ENCODE assay signal across 8 cellular contexts in the genomic region with DNA sequence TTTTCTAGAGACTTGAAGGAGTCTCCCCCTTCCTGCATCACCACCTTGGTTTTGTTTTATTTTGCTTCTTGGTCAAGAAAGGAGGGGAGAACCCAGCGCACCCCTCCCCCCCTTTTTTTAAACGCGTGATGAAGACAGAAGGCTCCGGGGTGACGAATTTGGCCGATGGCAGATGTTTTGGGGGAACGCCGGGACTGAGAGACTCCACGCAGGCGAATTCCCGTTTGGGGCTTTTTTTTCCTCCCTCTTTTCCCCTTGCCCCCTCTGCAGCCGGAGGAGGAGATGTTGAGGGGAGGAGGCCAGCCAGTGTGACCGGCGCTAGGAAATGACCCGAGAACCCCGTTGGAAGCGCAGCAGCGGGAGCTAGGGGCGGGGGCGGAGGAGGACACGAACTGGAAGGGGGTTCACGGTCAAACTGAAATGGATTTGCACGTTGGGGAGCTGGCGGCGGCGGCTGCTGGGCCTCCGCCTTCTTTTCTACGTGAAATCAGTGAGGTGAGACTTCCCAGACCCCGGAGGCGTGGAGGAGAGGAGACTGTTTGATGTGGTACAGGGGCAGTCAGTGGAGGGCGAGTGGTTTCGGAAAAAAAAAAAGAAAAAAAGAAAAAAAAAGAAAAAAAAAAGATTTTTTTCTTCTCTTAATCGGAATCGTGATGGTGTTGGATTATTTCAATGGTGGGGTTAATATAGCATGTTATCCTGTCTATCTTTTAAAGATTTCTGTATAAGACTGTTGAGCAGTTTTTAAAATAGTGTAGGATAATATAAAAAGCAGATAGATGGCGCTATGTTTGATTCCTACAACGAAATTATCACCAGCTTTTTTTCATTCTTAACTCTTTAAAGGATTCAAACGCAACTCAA. TPM values are rescaled to one million over a fixed set of nuclear protein-coding genes. Genes with fewer than 3 reads are reported as not detected.
DNase-seq lines count a peak whose midpoint lies in the region; ATAC-seq, FAIRE-seq and TF ChIP-seq lines count a peak whose summit lies in the region.

No MANE protein-coding gene starts in this region.

- H3K27me3 Mint-ChIP-seq in activated naive CD8-positive, alpha-beta T cell, result peaks cover 21% of the 10 kb centered on the region
- peaks cover 22% of the 10 kb centered on the region for H3K27me3 Mint-ChIP-seq in glutamatergic neuron (ENCODE audit: unreplicated experiment)

- no peak for DNase-seq in D721Med (ENCODE audit: insufficient read length, low spot score)
- DNase-seq in HAP-1 (ENCODE audit: low spot score in 2 of 2), result peak; percentile 67 to 77
- peak; percentile 86 for DNase-seq in NCI-H526 treated with DMSO at 0.1 percent for 48 hours (lab: John Stamatoyannopoulos, UW)
- DNase-seq in glutamatergic neuron, result peak; percentile 67
- DNase-seq in neuronal stem cell (ENCODE audit: low spot score), result no peak

- no peaks in the 10 kb centered on the region for H3K27me3 ChIP-seq in HAP-1 (ENCODE audit: low read depth)
- no peaks in the 10 kb centered on the region for H3K27me3 ChIP-seq in neuronal stem cell (ENCODE audit: control insufficient read depth in 3 of 3, insufficient read depth in 3 of 3, low read depth in 1 of 3, low read length in 3 of 3)

- H3K4me1 ChIP-seq in HAP-1 (peaks cover 11% of the 10 kb centered on the region), neuronal stem cell (ENCODE audit: control insufficient read depth in 2 of 2, insufficient read depth in 1 of 2, low read depth in 1 of 2, low read length in 2 of 2) (peaks cover 3 to 13% of the 10 kb centered on the region in 2 donors)

- no peak overlapping the region for H4K91ac ChIP-seq in neuronal stem cell (ENCODE audit: low read depth, low read length, poor library complexity)

- in situ Hi-C loops in HAP-1 (cut with MboI; ENCODE audit: low sequenced_read_pairs), result loop anchor here (25.0 kb wide), 2 partner anchors 634 to 734 kb away; no protein-coding TSS in a partner anchor

- H2BK12ac ChIP-seq in neuronal stem cell (ENCODE audit: low read length), result no peak overlapping the region

- H3K4me3 Mint-ChIP-seq in activated naive CD8-positive, alpha-beta T cell, result peak overlapping the region; percentile 89
- H3K4me3 Mint-ChIP-seq in glutamatergic neuron (ENCODE audit: unreplicated experiment), result peak overlapping the region; percentile 97

- peak overlapping the region; percentile 37 for H3K4me2 ChIP-seq in neuronal stem cell (ENCODE audit: insufficient read depth, low read length, poor library complexity, severe bottlenecking)

- no peaks in the 10 kb centered on the region for H3K9me3 Mint-ChIP-seq in activated naive CD8-positive, alpha-beta T cell (ENCODE audit: low read depth)
- peaks cover 39% of the 10 kb centered on the region for H3K9me3 Mint-ChIP-seq in glutamatergic neuron (ENCODE audit: unreplicated experiment)

- no peak overlapping the region for H3K23ac ChIP-seq in neuronal stem cell (ENCODE audit: low read depth, low read length, poor library complexity)

- H3K36me3 ChIP-seq in HAP-1 (replicated peaks) (peaks cover 8% of the 10 kb centered on the region), neuronal stem cell (replicated peaks in 1 of 2; ENCODE audit: control insufficient read depth in 2 of 2, insufficient read depth in 2 of 2, low read length in 2 of 2) (peaks cover 8 to 52% of the 10 kb centered on the region in 2 donors)

- no peak overlapping the region for H4K8ac ChIP-seq in neuronal stem cell (ENCODE audit: low read depth, low read length)

- H2AFZ ChIP-seq in neuronal stem cell (ENCODE audit: low read length), result no peak overlapping the region

- TF ChIP-seq CTCF in D721Med (IDR thresholded peaks at IDR 0.05; ENCODE audit: insufficient read depth, missing control alignments), result peak; percentile 48
- peak; percentile 47 for TF ChIP-seq CTCF in glutamatergic neuron (IDR thresholded peaks at IDR 0.05; ENCODE audit: partially characterized antibody, unreplicated experiment)

- no peak overlapping the region for H3K4ac ChIP-seq in neuronal stem cell (ENCODE audit: low read length)

- H2BK120ac ChIP-seq in neuronal stem cell (ENCODE audit: low read depth, low read length), result no peak overlapping the region

- H2BK15ac ChIP-seq in neuronal stem cell (ENCODE audit: low read length), result no peak overlapping the region

- no peaks in the 10 kb centered on the region for H3K36me3 Mint-ChIP-seq in activated naive CD8-positive, alpha-beta T cell
- H3K36me3 Mint-ChIP-seq in glutamatergic neuron (ENCODE audit: unreplicated experiment), result peaks cover 16% of the 10 kb centered on the region

- peaks cover 5% of the 10 kb centered on the region for H3K79me1 ChIP-seq in neuronal stem cell (ENCODE audit: low read depth, low read length)

- H3K4me3 ChIP-seq in HAP-1, result peak overlapping the region; percentile 77
- H3K4me3 ChIP-seq in neuronal stem cell (ENCODE audit: low read length in 2 of 2), result peak overlapping the region; percentile 86 to 96

- peak overlapping the region; percentile 60 for H2BK5ac ChIP-seq in neuronal stem cell (ENCODE audit: low read length)

- peak overlapping the region; percentile 87 for H3K18ac ChIP-seq in neuronal stem cell (ENCODE audit: low read length)

- peak overlapping the region; percentile 56 for H3K14ac ChIP-seq in neuronal stem cell (ENCODE audit: low read length)

- no peak for FAIRE-seq in D721Med (lab: Jason Lieb, UNC)

- H3K9ac ChIP-seq in neuronal stem cell (ENCODE audit: low read depth, low read length, poor library complexity), result peak overlapping the region; percentile 86

- H3K27ac Mint-ChIP-seq in activated naive CD8-positive, alpha-beta T cell, result peak overlapping the region; percentile 68
- H3K27ac Mint-ChIP-seq in glutamatergic neuron (ENCODE audit: unreplicated experiment), result peak overlapping the region; percentile 96

- peaks cover 29% of the 10 kb centered on the region for H3K4me1 Mint-ChIP-seq in activated naive CD8-positive, alpha-beta T cell (ENCODE audit: low read depth)
- peaks cover 19% of the 10 kb centered on the region for H3K4me1 Mint-ChIP-seq in glutamatergic neuron (ENCODE audit: low read depth, unreplicated experiment)

- ATAC-seq in GM18870 (IDR thresholded peaks at IDR 0.05; ENCODE audit: unreplicated experiment) (no peak), GM18867 (IDR thresholded peaks at IDR 0.05; ENCODE audit: unreplicated experiment) (no peak)

- WGBS in neuronal stem cell (ENCODE audit: extremely low coverage in 2 of 2, insufficient read length in 2 of 2, insufficient replicate concordance in 1 of 2), 2 donors, result no CpG with 5 or more reads among the region's 37 CpGs

- H2AK5ac ChIP-seq in neuronal stem cell (ENCODE audit: low read depth, low read length), result peak overlapping the region; percentile 37

- peak overlapping the region; percentile 74 for H3K27ac ChIP-seq in neuronal stem cell (replicated peaks; ENCODE audit: low read length)

- H3K9me3 ChIP-seq in HAP-1 (no peaks in the 10 kb centered on the region), neuronal stem cell (replicated peaks in 1 of 2; ENCODE audit: control insufficient read depth in 2 of 2, insufficient read depth in 1 of 2, low read depth in 1 of 2, low read length in 2 of 2) (peaks cover 0 to 20% of the 10 kb centered on the region in 2 donors)

RNA-seq across cellular contexts. Expression of a gene that starts 3.1 kb away (rescaled TPM):
- 269 TPM for total RNA-seq in glutamatergic neuron (ENCODE audit: unreplicated experiment)
- 141 TPM for polyA plus RNA-seq in neuronal stem cell (2013, experiment 1 of 2)
- 150 TPM for polyA plus RNA-seq in neuronal stem cell (2013, experiment 2 of 2)

Comparison
In these comparisons a context has a peak if more than half of its experiments do, and no peak if none do; other contexts are left out.
1. DNase-seq: peak in HAP-1 (2 of 2), NCI-H526 treated with DMSO at 0.1 percent for 48 hours (single experiment) and glutamatergic neuron (single experiment); none in D721Med (single experiment) and neuronal stem cell (single experiment).